19 cellular contexts compared by ENCODE assay signal in the genomic region with DNA sequence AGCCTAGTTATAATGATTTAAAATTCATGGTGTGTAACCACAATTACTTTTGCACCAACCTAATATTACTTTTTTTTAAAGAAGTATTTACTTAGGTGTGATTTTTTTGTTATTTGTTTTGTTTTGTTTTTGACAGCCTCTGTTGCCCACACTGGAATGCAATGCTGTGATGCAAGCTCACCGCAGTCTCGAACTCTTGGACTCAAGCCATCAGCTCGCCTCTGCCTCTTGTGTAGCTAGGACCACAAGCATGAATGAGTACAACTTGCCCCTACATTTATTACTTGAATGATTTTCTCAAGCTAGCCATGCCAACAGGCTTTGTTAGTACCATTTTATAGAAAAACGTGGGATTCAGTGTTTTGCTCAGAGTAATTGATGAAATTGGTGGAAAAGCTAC.
DNase-seq lines count a peak whose midpoint lies in the region; ATAC-seq and TF ChIP-seq lines count a peak whose summit lies in the region.
"Had no signal": no experiment of that assay in that cellular context is flagged by ENCODE, and none has a peak within 500 bp of the region (broad histone marks: within the 10 kb centered on the region; RNA-seq: fewer than 3 reads in every experiment).

No MANE protein-coding gene starts in this region.

- TF ChIP-seq CTCF in MCF 10A (IDR thresholded peaks at IDR 0.05; ENCODE audit: unreplicated experiment) (no peak), breast epithelium (IDR thresholded peaks at IDR 0.05) (no peak), cardiac fibroblast (IDR thresholded peaks at IDR 0.05; ENCODE audit: low read depth, low read length) (no peak)

- H3K4me1 ChIP-seq in breast epithelium, result no peaks in the 10 kb centered on the region
- H3K4me1 ChIP-seq: BLaER1 treated with 17β-estradiol and CSF1 and Interleukin-3, amounts not matched to agents 10 nM and 100 nM; SJSA1 had no signal

- H3K27ac ChIP-seq in breast epithelium, result no peak overlapping the region
- H3K27ac ChIP-seq: 22Rv1; BLaER1 treated with 17β-estradiol and CSF1 and Interleukin-3, amounts not matched to agents 10 nM and 100 nM; SJSA1 had no signal

- CTCF ChIA-PET in MCF 10A (lab: Yijun Ruan, JAX), result no interaction called here

- no peaks in the 10 kb centered on the region for H3K9me3 Mint-ChIP-seq in MCF 10A (ENCODE audit: unreplicated experiment)

- DNase-seq in MCF 10A (ENCODE audit: unreplicated experiment), result peak; percentile 79
- no peak for DNase-seq in breast epithelium (ENCODE audit: low spot score in 2 of 2)
- DNase-seq in cardiac fibroblast (ENCODE audit: low read depth in 2 of 2), result peak; percentile 11 to 66
- DNase-seq in iris pigment epithelial cell (ENCODE audit: low read depth), result peak; percentile 15
- no peak for DNase-seq in NCI-H446 treated with DMSO at 0.1 percent for 48 hours (lab: John Stamatoyannopoulos, UW)
- DNase-seq in NCI-H524 (lab: John Stamatoyannopoulos, UW), result no peak
- no peak for DNase-seq in left colon
- DNase-seq in stimulated activated CD4-positive, alpha-beta T cell treated with anti-CD3 and anti-CD28 coated beads, Interleukin-12 subunit alpha, Interleukin-12 subunit beta, amount 100 ng/mL, for 4 hours, result no peak
- DNase-seq: DMS79 treated with DMSO at 0.1 percent for 48 hours, GF-D8, NCI-H1436 treated with DMSO at 0.1 percent for 48 hours, NCI-H2029 treated with DMSO at 0.1 percent for 48 hours, NCI-H2171 treated with DMSO at 0.1 percent for 48 hours, NCI-H510A, NCI-H82 had no signal

- H3K4me3 Mint-ChIP-seq in MCF 10A (ENCODE audit: unreplicated experiment), result no peak overlapping the region

- H3K36me3 ChIP-seq in breast epithelium, result no peaks in the 10 kb centered on the region
- H3K36me3 ChIP-seq: BLaER1 treated with 17β-estradiol and CSF1 and Interleukin-3, amounts not matched to agents 10 nM and 100 nM; SJSA1 had no signal

- intact Hi-C loops in MCF 10A (cut with micrococcal nuclease), result no loop called here
- intact Hi-C loops in breast epithelium (cut with DNase I; ENCODE audit: low total_unique reads), result no loop called here
- intact Hi-C loops in left colon (cut with DNase I, micrococcal nuclease), result no loop called here

- H3K36me3 Mint-ChIP-seq in MCF 10A (ENCODE audit: insufficient read depth, unreplicated experiment), result no peaks in the 10 kb centered on the region

- no peaks in the 10 kb centered on the region for H3K27me3 ChIP-seq in breast epithelium
- H3K27me3 ChIP-seq: BLaER1 treated with 17β-estradiol and CSF1 and Interleukin-3, amounts not matched to agents 10 nM and 100 nM; SJSA1 had no signal

- no peak overlapping the region for H3K4me3 ChIP-seq in breast epithelium
- no peak overlapping the region for H3K4me3 ChIP-seq in cardiac fibroblast (replicated peaks in 1 of 2; ENCODE audit: low read depth in 2 of 2, low read length in 2 of 2)
- H3K4me3 ChIP-seq: BLaER1 treated with 17β-estradiol and CSF1 and Interleukin-3, amounts not matched to agents 10 nM and 100 nM; SJSA1 had no signal

- H3K9me3 ChIP-seq in breast epithelium, result no peaks in the 10 kb centered on the region
- H3K9me3 ChIP-seq: BLaER1 treated with 17β-estradiol and CSF1 and Interleukin-3, amounts not matched to agents 10 nM and 100 nM; SJSA1 had no signal

- TF ChIP-seq POLR2A in breast epithelium (IDR thresholded peaks at IDR 0.05), result no peak

- no peak for ATAC-seq in left colon
- ATAC-seq: HCT116 had no signal

- no TSS peak for BruUV-seq in MCF 10A (replicated peaks; lab: Mats Ljungman, UMichigan)

- H3K27ac Mint-ChIP-seq in MCF 10A (ENCODE audit: low read depth, unreplicated experiment), result no peak overlapping the region

- no peaks in the 10 kb centered on the region for H3K27me3 Mint-ChIP-seq in MCF 10A (ENCODE audit: insufficient read depth, unreplicated experiment)

- POLR2A ChIA-PET in MCF 10A (lab: Yijun Ruan, JAX), result no interaction called here

- no peaks in the 10 kb centered on the region for H3K4me1 Mint-ChIP-seq in MCF 10A (ENCODE audit: insufficient read depth, unreplicated experiment)

Comparison
In these comparisons a context has a peak if more than half of its experiments do, and no peak if none do; other contexts are left out.
1. DNase-seq: peak in MCF 10A (single experiment), cardiac fibroblast (2 of 2) and iris pigment epithelial cell (single experiment); none in breast epithelium (0 of 2), NCI-H446 treated with DMSO at 0.1 percent for 48 hours (single experiment), NCI-H524 (0 of 2), left colon (0 of 2) and stimulated activated CD4-positive, alpha-beta T cell treated with anti-CD3 and anti-CD28 coated beads, Interleukin-12 subunit alpha, Interleukin-12 subunit beta, amount 100 ng/mL, for 4 hours (single experiment).